In the genomic region with DNA sequence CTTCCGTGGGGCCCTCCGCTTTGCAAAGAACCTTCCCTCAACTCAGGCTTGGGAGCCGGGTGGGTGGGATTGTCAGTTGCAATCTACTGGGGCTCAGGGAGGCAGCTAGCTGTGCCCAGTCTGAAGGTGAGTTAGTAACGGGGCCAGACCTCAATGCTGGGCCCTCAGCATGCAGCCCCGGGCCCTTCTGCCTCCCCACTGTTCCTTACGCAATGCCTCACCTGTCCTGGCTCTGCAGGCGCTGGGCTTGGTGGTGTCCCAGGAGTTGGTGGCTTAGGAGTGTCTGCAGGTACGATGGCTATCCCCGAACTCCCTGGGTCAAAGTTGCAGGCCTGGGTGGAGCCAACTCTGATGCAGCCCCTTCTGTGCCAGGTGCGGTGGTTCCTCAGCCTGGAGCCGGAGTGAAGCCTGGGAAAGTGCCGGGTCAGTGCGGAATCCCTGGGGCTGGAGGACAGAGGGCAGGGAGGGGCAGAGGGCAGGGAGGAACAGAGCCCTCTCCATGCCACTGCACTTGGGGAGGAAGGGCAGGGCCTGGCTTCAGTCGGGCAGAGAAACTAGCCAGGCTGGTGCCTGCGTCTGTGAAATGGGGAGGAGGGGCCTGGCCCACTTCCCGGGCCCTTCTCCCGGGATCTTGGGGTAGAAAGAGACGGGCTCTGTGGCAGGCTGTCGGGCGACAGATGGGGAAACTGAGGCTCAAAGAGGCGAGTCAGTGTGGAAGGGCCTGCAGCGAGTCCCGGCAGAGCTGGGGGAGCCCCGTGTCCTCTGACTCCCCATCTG, we compare ENCODE assay signal across 1 cellular context.
TF ChIP-seq lines count a peak whose summit lies in the region.

No MANE protein-coding gene starts in this region.

TF ChIP-seq in H1, 55 proteins besides CTCF, POLR2A, EP300 and RAD21:
- TF ChIP-seq CEBPB (IDR thresholded peaks at IDR 0.05; ENCODE audit: low read depth, low read length) = peak; percentile 70
- TF ChIP-seq BRCA1 (IDR thresholded peaks at IDR 0.05; ENCODE audit: low read depth, low read length) = no peak
- no peak for TF ChIP-seq YY1 (IDR thresholded peaks at IDR 0.05; ENCODE audit: low read depth, low read length)
TF ChIP-seq in H1: peak in this region for 1.
